8 cellular contexts compared by ENCODE assay signal in the genomic region with DNA sequence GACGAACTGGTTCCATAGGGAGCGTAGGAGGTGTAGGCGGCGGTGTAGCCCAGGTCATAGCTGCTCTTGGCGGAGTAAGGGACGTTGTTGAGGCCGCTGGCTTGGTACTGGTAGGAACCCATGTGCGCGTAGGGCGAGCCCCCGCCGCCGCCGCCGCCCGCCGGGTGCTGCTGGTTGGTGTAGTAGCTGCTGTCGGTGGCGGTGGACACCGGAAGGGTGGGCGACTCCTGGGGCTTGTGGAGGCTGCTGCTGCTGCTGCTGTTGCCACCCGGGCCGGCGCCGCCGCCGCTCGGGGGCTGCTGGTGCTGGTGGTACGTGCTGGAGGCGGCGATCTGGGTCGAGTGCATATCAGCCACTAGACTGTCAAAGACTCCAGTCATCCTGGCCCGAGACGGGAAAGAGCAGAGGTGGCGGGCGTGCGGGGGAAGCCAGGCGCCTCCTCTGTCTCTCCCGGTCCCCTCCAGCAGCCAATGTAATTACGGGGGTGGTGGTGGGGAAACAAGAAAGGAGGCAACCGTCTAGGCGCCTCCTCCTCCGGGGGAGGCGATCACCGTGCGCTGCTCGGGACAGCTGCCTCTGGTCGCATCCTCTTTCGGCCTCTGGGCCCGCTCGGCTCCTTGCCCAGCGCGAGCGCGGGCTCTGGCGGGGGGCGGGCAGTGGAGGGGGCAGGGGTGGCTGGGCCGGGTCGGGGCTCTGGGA. TPM values are rescaled to one million over a fixed set of nuclear protein-coding genes. Genes with fewer than 3 reads are reported as not detected.
DNase-seq lines count a peak whose midpoint lies in the region; ATAC-seq and TF ChIP-seq lines count a peak whose summit lies in the region.

No MANE protein-coding gene starts in this region.

- H4K20me1 ChIP-seq in GM23338 (replicated peaks; ENCODE audit: insufficient read depth): peaks cover 16% of the 10 kb centered on the region; the same call in 1 of the 2 replicates

- no peak overlapping the region for H3K27ac Mint-ChIP-seq in activated CD4-positive, alpha-beta T cell treated with anti-CD3 and anti-CD28 coated beads, Interleukin-2, amount 10 ng/mL, durations not matched to agents 7 days and 5 days
- no peak overlapping the region for H3K27ac Mint-ChIP-seq in GM23338

- no peaks in the 10 kb centered on the region for H3K9me3 Mint-ChIP-seq in activated CD4-positive, alpha-beta T cell treated with anti-CD3 and anti-CD28 coated beads, Interleukin-2, amount 10 ng/mL, durations not matched to agents 7 days and 5 days
- H3K9me3 Mint-ChIP-seq in GM23338: no peaks in the 10 kb centered on the region

- H3K36me3 ChIP-seq in GM23338 (ENCODE audit: insufficient read depth): no peaks in the 10 kb centered on the region
- H3K36me3 ChIP-seq in esophagus squamous epithelium: no peaks in the 10 kb centered on the region
- no peaks in the 10 kb centered on the region for H3K36me3 ChIP-seq in neuron (ENCODE audit: insufficient read depth, low read length)

- POLR2A ChIA-PET in activated CD4-positive, alpha-beta T cell treated with anti-CD3 and anti-CD28 coated beads, Interleukin-2, amount 10 ng/mL, durations not matched to agents 7 days and 5 days (lab: Charles Lee): no interaction called here

- TF ChIP-seq POLR2A in esophagus squamous epithelium (IDR thresholded peaks at IDR 0.05): no peak

- WGBS in esophagus squamous epithelium, 2 donors: 0 to 5% methylated on average over 3 to 7 of the region's 59 CpGs

- intact Hi-C loops in esophagus squamous epithelium (cut with DNase I): loop anchor here (10.0 kb wide), 2 partner anchors 288 to 408 kb away; no protein-coding TSS in a partner anchor

- peak; percentile 8 for ATAC-seq in GM23338

- H3K27me3 ChIP-seq in GM23338 (ENCODE audit: insufficient read depth): peaks cover 98% of the 10 kb centered on the region
- peaks cover 61 to 100% (median 88%) of the 10 kb centered on the region in 4 donors for H3K27me3 ChIP-seq in esophagus squamous epithelium
- H3K27me3 ChIP-seq in neuron (ENCODE audit: insufficient read depth, low read length): peaks cover 69% of the 10 kb centered on the region

- peaks cover 73% of the 10 kb centered on the region for H3K27me3 Mint-ChIP-seq in activated CD4-positive, alpha-beta T cell treated with anti-CD3 and anti-CD28 coated beads, Interleukin-2, amount 10 ng/mL, durations not matched to agents 7 days and 5 days
- peaks cover 99% of the 10 kb centered on the region for H3K27me3 Mint-ChIP-seq in GM23338 (ENCODE audit: insufficient read depth, low read depth, poor library complexity)

- H3K36me3 Mint-ChIP-seq in activated CD4-positive, alpha-beta T cell treated with anti-CD3 and anti-CD28 coated beads, Interleukin-2, amount 10 ng/mL, durations not matched to agents 7 days and 5 days (ENCODE audit: low read depth): peaks cover 3% of the 10 kb centered on the region
- no peaks in the 10 kb centered on the region for H3K36me3 Mint-ChIP-seq in GM23338 (ENCODE audit: low read depth)

- no peaks in the 10 kb centered on the region for H3K79me2 ChIP-seq in GM23338 (replicated peaks; ENCODE audit: insufficient read depth)

- peaks cover 31% of the 10 kb centered on the region for H3F3A ChIP-seq in GM23338 (replicated peaks; ENCODE audit: low read depth)

- H3K4me3 ChIP-seq in GM23338 (peak overlapping the region; percentile 62), LNCaP clone FGC (ENCODE audit: low read depth, low read length) (peak overlapping the region; percentile 60), esophagus squamous epithelium (peak overlapping the region; percentile 27 to 68 (median 49)), neuron (ENCODE audit: low read length) (peak overlapping the region; percentile 44)

- H3K9me2 ChIP-seq in GM23338 (ENCODE audit: insufficient read depth): no peaks in the 10 kb centered on the region

- H2AFZ ChIP-seq in GM23338: peak overlapping the region; percentile 89
- H2AFZ ChIP-seq in neuron (ENCODE audit: low read depth, low read length): peak overlapping the region; percentile 70

- CTCF ChIA-PET in activated CD4-positive, alpha-beta T cell treated with anti-CD3 and anti-CD28 coated beads, Interleukin-2, amount 10 ng/mL, durations not matched to agents 7 days and 5 days (lab: Charles Lee): interaction anchor here (0.6 to 8.2 kb wide), 12 partner anchors 11 to 1287 kb away, joined by 3 to 45 read pairs (median 4); partner anchors contain the start of genes DLX1 and HAT1

- H3K27ac ChIP-seq in GM23338 (ENCODE audit: low read depth) (no peak overlapping the region), esophagus squamous epithelium (no peak overlapping the region)

- peaks cover 56% of the 10 kb centered on the region for H3K4me1 Mint-ChIP-seq in activated CD4-positive, alpha-beta T cell treated with anti-CD3 and anti-CD28 coated beads, Interleukin-2, amount 10 ng/mL, durations not matched to agents 7 days and 5 days
- peaks cover 36% of the 10 kb centered on the region for H3K4me1 Mint-ChIP-seq in GM23338

- TF ChIP-seq CTCF in GM23338 (conservative IDR thresholded peaks at IDR 0.05; ENCODE audit: low read depth in 2 of 2): no peak
- TF ChIP-seq CTCF in LNCaP clone FGC (IDR thresholded peaks at IDR 0.05; ENCODE audit: control insufficient read depth, extremely low read depth, insufficient read depth): no peak
- no peak for TF ChIP-seq CTCF in esophagus squamous epithelium (IDR thresholded peaks at IDR 0.05)

- H3K4me3 Mint-ChIP-seq in activated CD4-positive, alpha-beta T cell treated with anti-CD3 and anti-CD28 coated beads, Interleukin-2, amount 10 ng/mL, durations not matched to agents 7 days and 5 days: peak overlapping the region; percentile 74
- H3K4me3 Mint-ChIP-seq in GM23338: peak overlapping the region; percentile 74

- peaks cover 47% of the 10 kb centered on the region for H3K4me1 ChIP-seq in GM23338 (ENCODE audit: insufficient read depth)
- peaks cover 42 to 83% (median 65%) of the 10 kb centered on the region in 3 donors for H3K4me1 ChIP-seq in esophagus squamous epithelium
- H3K4me1 ChIP-seq in neuron (ENCODE audit: insufficient read depth, low read length): peaks cover 48% of the 10 kb centered on the region

- peak; percentile 26 for DNase-seq in activated CD4-positive, alpha-beta T cell treated with anti-CD3 and anti-CD28 coated beads, Interleukin-2, amount 10 ng/mL, durations not matched to agents 7 days and 5 days
- DNase-seq in activated CD4-positive, alpha-beta T cell treated with anti-CD3 and anti-CD28 coated beads for 4 hours: no peak
- no peak for DNase-seq in GM23338 (ENCODE audit: low spot score)
- DNase-seq in LNCaP clone FGC (ENCODE audit: low read depth): no peak
- DNase-seq in UCSD-AML1 (lab: John Stamatoyannopoulos, UW; ENCODE audit: unreplicated experiment): peak; percentile 65
- DNase-seq in esophagus squamous epithelium (lab: John Stamatoyannopoulos, UW): no peak
- no peak for DNase-seq in islet precursor cell

- H3K9me3 ChIP-seq in esophagus squamous epithelium (no peaks in the 10 kb centered on the region), neuron (ENCODE audit: low read length) (no peaks in the 10 kb centered on the region)

- peak overlapping the region; percentile 93 for H3K4me2 ChIP-seq in GM23338

TF ChIP-seq in GM23338, 12 proteins besides CTCF, POLR2A, EP300 and RAD21:
- TF ChIP-seq STAT1 (IDR thresholded peaks at IDR 0.05; ENCODE audit: unreplicated experiment) (no peak), POLR2AphosphoS5 (IDR thresholded peaks at IDR 0.05; ENCODE audit: low read depth) (no peak), JUNB (IDR thresholded peaks at IDR 0.05; ENCODE audit: unreplicated experiment) (no peak), EZH2phosphoT487 (IDR thresholded peaks at IDR 0.05; ENCODE audit: unreplicated experiment) (no peak), EZH2 (IDR thresholded peaks at IDR 0.05; ENCODE audit: low read depth, unreplicated experiment) (peak; percentile 83), ZNF114 (CRISPR knock-in tag; IDR thresholded peaks at IDR 0.05) (no peak)
- TF ChIP-seq, protein P1, sequence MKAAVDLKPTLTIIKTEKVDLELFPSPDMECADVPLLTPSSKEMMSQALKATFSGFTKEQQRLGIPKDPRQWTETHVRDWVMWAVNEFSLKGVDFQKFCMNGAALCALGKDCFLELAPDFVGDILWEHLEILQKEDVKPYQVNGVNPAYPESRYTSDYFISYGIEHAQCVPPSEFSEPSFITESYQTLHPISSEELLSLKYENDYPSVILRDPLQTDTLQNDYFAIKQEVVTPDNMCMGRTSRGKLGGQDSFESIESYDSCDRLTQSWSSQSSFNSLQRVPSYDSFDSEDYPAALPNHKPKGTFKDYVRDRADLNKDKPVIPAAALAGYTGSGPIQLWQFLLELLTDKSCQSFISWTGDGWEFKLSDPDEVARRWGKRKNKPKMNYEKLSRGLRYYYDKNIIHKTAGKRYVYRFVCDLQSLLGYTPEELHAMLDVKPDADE (IDR thresholded peaks at IDR 0.05): no peak

RNA-seq across cellular contexts. Expression of gene DLX2, which starts 0.4 kb away (rescaled TPM):
- not detected for total RNA-seq in activated CD4-positive, alpha-beta T cell treated with anti-CD3 and anti-CD28 coated beads, Interleukin-2, amount 10 ng/mL, durations not matched to agents 7 days and 5 days
- total RNA-seq in GM23338 (2014; rRNA removed; shearing (Covaris generic)): 0.16 and 0.24 TPM in 2 replicates
- polyA plus RNA-seq in GM23338 (2016; fragmentation: Nextera tagmentation; extraction: Ambion mirVana): 0.08 and 0.19 TPM in 2 replicates
- total RNA-seq in esophagus squamous epithelium: not detected

RNA-seq across cellular contexts. Expression of gene DLX1, which starts 17.0 kb away (rescaled TPM):
- total RNA-seq in activated CD4-positive, alpha-beta T cell treated with anti-CD3 and anti-CD28 coated beads, Interleukin-2, amount 10 ng/mL, durations not matched to agents 7 days and 5 days: not detected
- total RNA-seq in GM23338 (2014; rRNA removed; shearing (Covaris generic)): not detected in 2 replicates
- polyA plus RNA-seq in GM23338 (2016; fragmentation: Nextera tagmentation; extraction: Ambion mirVana): not detected in 2 replicates
- not detected for total RNA-seq in esophagus squamous epithelium

Comparison
In these comparisons a context has a peak if more than half of its experiments do, and no peak if none do; other contexts are left out.
1. DNase-seq: peak in activated CD4-positive, alpha-beta T cell treated with anti-CD3 and anti-CD28 coated beads, Interleukin-2, amount 10 ng/mL, durations not matched to agents 7 days and 5 days (single experiment) and UCSD-AML1 (single experiment); none in activated CD4-positive, alpha-beta T cell treated with anti-CD3 and anti-CD28 coated beads for 4 hours (0 of 2), GM23338 (single experiment), LNCaP clone FGC (single experiment), esophagus squamous epithelium (single experiment) and islet precursor cell (single experiment).
2. Peak in every context shown above with its lines, with median percentiles within 50 percentile points of each other: H3K4me3 ChIP-seq.